Comparison of ENCODE assay signal across 25 cellular contexts in genomic region chr11:118199135-118199534, GRCh38. TPM values are rescaled to one million over a fixed set of nuclear protein-coding genes. Genes with fewer than 3 reads are reported as not detected.
DNase-seq lines count a peak whose midpoint lies in the region; ATAC-seq and TF ChIP-seq lines count a peak whose summit lies in the region.
"Had no signal": no experiment of that assay in that cellular context is flagged by ENCODE, and none has a peak within 500 bp of the region (broad histone marks: within the 10 kb centered on the region; RNA-seq: fewer than 3 reads in every experiment).

No MANE protein-coding gene starts in this region.

- no peaks in the 10 kb centered on the region for H3K27me3 ChIP-seq in CD4-positive, alpha-beta T cell (ENCODE audit: control insufficient read depth, insufficient read depth, low read length)
- H3K27me3 ChIP-seq in naive thymus-derived CD4-positive, alpha-beta T cell (ENCODE audit: control insufficient read depth in 2 of 2, insufficient read depth in 2 of 2, low read length in 2 of 2) = no peaks in the 10 kb centered on the region
- H3K27me3 ChIP-seq: suprapubic skin had no signal

- peaks cover 28 to 54% of the 10 kb centered on the region in 2 donors for H3K4me1 ChIP-seq in naive thymus-derived CD4-positive, alpha-beta T cell (ENCODE audit: control insufficient read depth in 2 of 2, insufficient read depth in 2 of 2, low read length in 2 of 2)

- no peaks in the 10 kb centered on the region for H3K27me3 Mint-ChIP-seq in activated CD4-positive, alpha-beta T cell treated with anti-CD3 and anti-CD28 coated beads, Interleukin-2, amount 10 ng/mL, durations not matched to agents 24 days and 14 days
- H3K27me3 Mint-ChIP-seq in CD4-positive, alpha-beta T cell = no peaks in the 10 kb centered on the region
- no peaks in the 10 kb centered on the region for H3K27me3 Mint-ChIP-seq in activated T-helper 1 cell treated with anti-CD3 and anti-CD28 coated beads, Interleukin-12 subunit alpha, Interleukin-12 subunit beta, Interleukin-2, Interleukin-4 antibody, amounts not matched to agents 30 ng/mL and 10 ng/mL and 1 ng/mL, durations not matched to agents 14 hours and 24 hours and 36 hours (ENCODE audit: insufficient read depth)
- no peaks in the 10 kb centered on the region for H3K27me3 Mint-ChIP-seq in naive thymus-derived CD4-positive, alpha-beta T cell
- H3K27me3 Mint-ChIP-seq: activated CD4-positive, alpha-beta T cell treated with anti-CD3 and anti-CD28 coated beads, Interleukin-2, amount 10 ng/mL, durations not matched to agents 7 days and 5 days; activated naive CD4-positive, alpha-beta T cell treated with anti-CD3 and anti-CD28 coated beads, Interleukin-2, amount 10 ng/mL, durations not matched to agents 7 days and 5 days had no signal

- H3K4me3 ChIP-seq in naive thymus-derived CD4-positive, alpha-beta T cell (ENCODE audit: low read length) = no peak overlapping the region
- H3K4me3 ChIP-seq: suprapubic skin had no signal

- intact Hi-C loops in activated CD4-positive, alpha-beta T cell treated with anti-CD3 and anti-CD28 coated beads, Interleukin-2, amount 10 ng/mL, durations not matched to agents 24 days and 14 days (cut with micrococcal nuclease) = no loop called here
- intact Hi-C loops in CD4-positive, alpha-beta T cell (cut with DNase I, micrococcal nuclease) = loop anchor here (2.0 to 5.0 kb wide), 2 partner anchors 154 to 288 kb away; no protein-coding TSS in a partner anchor
- intact Hi-C loops in activated T-helper 1 cell treated with anti-CD3 and anti-CD28 coated beads, Interleukin-12 subunit alpha, Interleukin-12 subunit beta, Interleukin-2, Interleukin-4 antibody, amounts not matched to agents 30 ng/mL and 10 ng/mL and 1 ng/mL, durations not matched to agents 14 hours and 24 hours and 36 hours (cut with micrococcal nuclease) = no loop called here
- intact Hi-C loops in naive thymus-derived CD4-positive, alpha-beta T cell (cut with micrococcal nuclease) = loop anchor here (2.0 kb wide), 4 partner anchors 18 to 290 kb away; partner anchors contain the start of gene MPZL3 (in 1 of the 2)

- CTCF ChIA-PET in CD4-positive, alpha-beta T cell (lab: Charles Lee) = interaction anchor here (0.6 to 2.3 kb wide), 46 partner anchors 10 to 392 kb away, joined by 3 to 31 read pairs (median 5); partner anchors contain the start of genes ATP5MG, CD3E, JAML and MPZL2
- CTCF ChIA-PET in naive thymus-derived CD4-positive, alpha-beta T cell (lab: Charles Lee) = interaction anchor here (0.6 to 3.8 kb wide), 38 partner anchors 10 to 166 kb away, joined by 3 to 56 read pairs (median 6); partner anchors contain the start of genes CD3D, CD3E, JAML and MPZL2

- peaks cover 56% of the 10 kb centered on the region for H3K36me3 Mint-ChIP-seq in activated CD4-positive, alpha-beta T cell treated with anti-CD3 and anti-CD28 coated beads, Interleukin-2, amount 10 ng/mL, durations not matched to agents 24 days and 14 days (ENCODE audit: low read depth)
- H3K36me3 Mint-ChIP-seq in CD4-positive, alpha-beta T cell (ENCODE audit: low read depth) = peaks cover 55% of the 10 kb centered on the region
- H3K36me3 Mint-ChIP-seq in activated T-helper 1 cell treated with anti-CD3 and anti-CD28 coated beads, Interleukin-12 subunit alpha, Interleukin-12 subunit beta, Interleukin-2, Interleukin-4 antibody, amounts not matched to agents 30 ng/mL and 10 ng/mL and 1 ng/mL, durations not matched to agents 14 hours and 24 hours and 36 hours (ENCODE audit: low read depth) = peaks cover 38% of the 10 kb centered on the region
- H3K36me3 Mint-ChIP-seq in naive thymus-derived CD4-positive, alpha-beta T cell = peaks cover 0 to 37% (median 7%) of the 10 kb centered on the region in 5 donors

- no peak for TF ChIP-seq CTCF in CD4-positive, alpha-beta T cell (IDR thresholded peaks at IDR 0.05)

- no peak for DNase-seq in activated CD4-positive, alpha-beta T cell treated with anti-CD3 and anti-CD28 coated beads, Interleukin-2, amount 10 ng/mL, durations not matched to agents 24 days and 14 days
- DNase-seq in activated CD4-positive, alpha-beta T cell treated with anti-CD3 and anti-CD28 coated beads for 48 hours = no peak
- no peak for DNase-seq in CD4-positive, alpha-beta T cell
- DNase-seq in activated T-helper 1 cell treated with anti-CD3 and anti-CD28 coated beads, Interleukin-12 subunit alpha, Interleukin-12 subunit beta, Interleukin-2, Interleukin-4 antibody, amounts not matched to agents 30 ng/mL and 10 ng/mL and 1 ng/mL, durations not matched to agents 14 hours and 24 hours and 36 hours (ENCODE audit: low spot score) = no peak
- DNase-seq in naive thymus-derived CD4-positive, alpha-beta T cell = no peak
- DNase-seq in activated gamma-delta T cell (lab: John Stamatoyannopoulos, UW) (no peak), DMS79 (lab: John Stamatoyannopoulos, UW) (no peak)
- DNase-seq: activated CD4-positive, alpha-beta T cell treated with anti-CD3 and anti-CD28 coated beads, Interleukin-2, amount 10 ng/mL, durations not matched to agents 7 days and 5 days; activated naive CD4-positive, alpha-beta T cell treated with anti-CD3 and anti-CD28 coated beads, Interleukin-2, amount 10 ng/mL, durations not matched to agents 7 days and 5 days; AML-193; H9; mesenchymal stem cell; NCI-H1436 treated with DMSO at 0.1 percent for 48 hours; NCI-H510A; NK-92 treated with Interleukin-12 subunit alpha and Interleukin-12 subunit beta, amount 100 ng/mL, for 24 hours; small intestine; stimulated activated CD4-positive, alpha-beta T cell treated with anti-CD3 and anti-CD28 coated beads, Interleukin-2, amount 100 ng/mL, for 24 hours had no signal

- H3K27ac Mint-ChIP-seq in activated CD4-positive, alpha-beta T cell treated with anti-CD3 and anti-CD28 coated beads, Interleukin-2, amount 10 ng/mL, durations not matched to agents 24 days and 14 days = peak overlapping the region; percentile 82
- peak overlapping the region; percentile 52 for H3K27ac Mint-ChIP-seq in CD4-positive, alpha-beta T cell
- peak overlapping the region; percentile 81 for H3K27ac Mint-ChIP-seq in activated T-helper 1 cell treated with anti-CD3 and anti-CD28 coated beads, Interleukin-12 subunit alpha, Interleukin-12 subunit beta, Interleukin-2, Interleukin-4 antibody, amounts not matched to agents 30 ng/mL and 10 ng/mL and 1 ng/mL, durations not matched to agents 14 hours and 24 hours and 36 hours
- peak overlapping the region in 8 of 9 donors; percentile 16 to 84 (median 62) for H3K27ac Mint-ChIP-seq in naive thymus-derived CD4-positive, alpha-beta T cell
- H3K27ac Mint-ChIP-seq: H9 had no signal

- H3K4me3 Mint-ChIP-seq in activated CD4-positive, alpha-beta T cell treated with anti-CD3 and anti-CD28 coated beads, Interleukin-2, amount 10 ng/mL, durations not matched to agents 24 days and 14 days = peak overlapping the region; percentile 62
- no peak overlapping the region for H3K4me3 Mint-ChIP-seq in CD4-positive, alpha-beta T cell
- H3K4me3 Mint-ChIP-seq in activated T-helper 1 cell treated with anti-CD3 and anti-CD28 coated beads, Interleukin-12 subunit alpha, Interleukin-12 subunit beta, Interleukin-2, Interleukin-4 antibody, amounts not matched to agents 30 ng/mL and 10 ng/mL and 1 ng/mL, durations not matched to agents 14 hours and 24 hours and 36 hours = peak overlapping the region; percentile 21
- peak overlapping the region in 3 of 10 donors; percentile 12 to 53 (median 45) for H3K4me3 Mint-ChIP-seq in naive thymus-derived CD4-positive, alpha-beta T cell
- H3K4me3 Mint-ChIP-seq: activated naive CD4-positive, alpha-beta T cell treated with anti-CD3 and anti-CD28 coated beads, Interleukin-2, amount 10 ng/mL, durations not matched to agents 7 days and 5 days; H9 had no signal

- peaks cover 18% of the 10 kb centered on the region for H3K4me1 Mint-ChIP-seq in activated CD4-positive, alpha-beta T cell treated with anti-CD3 and anti-CD28 coated beads, Interleukin-2, amount 10 ng/mL, durations not matched to agents 24 days and 14 days
- H3K4me1 Mint-ChIP-seq in CD4-positive, alpha-beta T cell (ENCODE audit: low read depth) = peaks cover 11% of the 10 kb centered on the region
- H3K4me1 Mint-ChIP-seq in activated T-helper 1 cell treated with anti-CD3 and anti-CD28 coated beads, Interleukin-12 subunit alpha, Interleukin-12 subunit beta, Interleukin-2, Interleukin-4 antibody, amounts not matched to agents 30 ng/mL and 10 ng/mL and 1 ng/mL, durations not matched to agents 14 hours and 24 hours and 36 hours (ENCODE audit: low read depth) = peaks cover 13% of the 10 kb centered on the region
- H3K4me1 Mint-ChIP-seq in naive thymus-derived CD4-positive, alpha-beta T cell = peaks cover 5 to 14% (median 11%) of the 10 kb centered on the region in 7 donors

- H3K9me3 ChIP-seq in CD4-positive, alpha-beta T cell (ENCODE audit: control insufficient read depth, low read length) = no peaks in the 10 kb centered on the region
- H3K9me3 ChIP-seq in naive thymus-derived CD4-positive, alpha-beta T cell (ENCODE audit: control insufficient read depth in 2 of 3, low read length in 3 of 3) = no peaks in the 10 kb centered on the region
- H3K9me3 ChIP-seq: suprapubic skin had no signal

- H3K27ac ChIP-seq in CD4-positive, alpha-beta T cell (ENCODE audit: low read depth, low read length) = no peak overlapping the region
- peak overlapping the region; percentile 10 for H3K27ac ChIP-seq in naive thymus-derived CD4-positive, alpha-beta T cell (ENCODE audit: low read depth, low read length)
- H3K27ac ChIP-seq: KMS-11, suprapubic skin had no signal

- no peaks in the 10 kb centered on the region for H3K9me3 Mint-ChIP-seq in activated CD4-positive, alpha-beta T cell treated with anti-CD3 and anti-CD28 coated beads, Interleukin-2, amount 10 ng/mL, durations not matched to agents 24 days and 14 days
- no peaks in the 10 kb centered on the region for H3K9me3 Mint-ChIP-seq in CD4-positive, alpha-beta T cell
- H3K9me3 Mint-ChIP-seq in activated T-helper 1 cell treated with anti-CD3 and anti-CD28 coated beads, Interleukin-12 subunit alpha, Interleukin-12 subunit beta, Interleukin-2, Interleukin-4 antibody, amounts not matched to agents 30 ng/mL and 10 ng/mL and 1 ng/mL, durations not matched to agents 14 hours and 24 hours and 36 hours = no peaks in the 10 kb centered on the region
- H3K9me3 Mint-ChIP-seq in naive thymus-derived CD4-positive, alpha-beta T cell = no peaks in the 10 kb centered on the region
- H3K9me3 Mint-ChIP-seq: activated CD4-positive, alpha-beta T cell treated with anti-CD3 and anti-CD28 coated beads, Interleukin-2, amount 10 ng/mL, durations not matched to agents 7 days and 5 days; activated naive CD4-positive, alpha-beta T cell treated with anti-CD3 and anti-CD28 coated beads, Interleukin-2, amount 10 ng/mL, durations not matched to agents 7 days and 5 days; H9 had no signal

- peaks cover 0 to 56% (median 9%) of the 10 kb centered on the region in 3 experiments for H3K36me3 ChIP-seq in naive thymus-derived CD4-positive, alpha-beta T cell (ENCODE audit: control insufficient read depth in 2 of 3, insufficient read depth in 3 of 3, low read length in 3 of 3)
- H3K36me3 ChIP-seq: suprapubic skin had no signal

- no peak for ATAC-seq in CD4-positive, alpha-beta T cell (ENCODE audit: poor library complexity)
- ATAC-seq in naive thymus-derived CD4-positive, alpha-beta T cell = no peak
- no peak for ATAC-seq in GM21367 (IDR thresholded peaks at IDR 0.05; ENCODE audit: unreplicated experiment)

- POLR2A ChIA-PET in CD4-positive, alpha-beta T cell (lab: Charles Lee) = interaction anchor here (0.6 to 2.2 kb wide), 13 partner anchors 9 to 147 kb away, joined by 3 to 13 read pairs (median 4); partner anchors contain the start of genes CD3E, CD3G, JAML and MPZL3
- POLR2A ChIA-PET in naive thymus-derived CD4-positive, alpha-beta T cell (lab: Charles Lee) = interaction anchor here (0.6 to 2.1 kb wide), 11 partner anchors 10 to 149 kb away, joined by 3 to 8 read pairs (median 4); partner anchors contain the start of genes CD3E, JAML and MPZL2

RNA-seq across cellular contexts. Expression of gene SCN2B, which starts 22.7 kb away (rescaled TPM):
- total RNA-seq in activated CD4-positive, alpha-beta T cell treated with anti-CD3 and anti-CD28 coated beads, Interleukin-2, amount 10 ng/mL, durations not matched to agents 24 days and 14 days = 0.02 and 0.05 TPM in 2 replicates
- total RNA-seq in CD4-positive, alpha-beta T cell = not detected
- not detected in 2 replicates for total RNA-seq in activated T-helper 1 cell treated with anti-CD3 and anti-CD28 coated beads, Interleukin-12 subunit alpha, Interleukin-12 subunit beta, Interleukin-2, Interleukin-4 antibody, amounts not matched to agents 30 ng/mL and 10 ng/mL and 1 ng/mL, durations not matched to agents 14 hours and 24 hours and 36 hours
- not detected for total RNA-seq in naive thymus-derived CD4-positive, alpha-beta T cell
- polyA plus RNA-seq in naive thymus-derived CD4-positive, alpha-beta T cell = not detected
- total RNA-seq: activated CD4-positive, alpha-beta T cell treated with anti-CD3 and anti-CD28 coated beads, Interleukin-2, amount 10 ng/mL, durations not matched to agents 7 days and 5 days; H9; HT1080; myocyte; osteocyte had no signal

RNA-seq across cellular contexts. Expression of gene JAML, which starts 25.7 kb away (rescaled TPM):
- total RNA-seq in activated CD4-positive, alpha-beta T cell treated with anti-CD3 and anti-CD28 coated beads, Interleukin-2, amount 10 ng/mL, durations not matched to agents 24 days and 14 days = 303 and 318 TPM in 2 replicates
- 10 to 100 TPM; 26.7 to 30.3 TPM for total RNA-seq in CD4-positive, alpha-beta T cell
- 264 and 271 TPM in 2 replicates for total RNA-seq in activated T-helper 1 cell treated with anti-CD3 and anti-CD28 coated beads, Interleukin-12 subunit alpha, Interleukin-12 subunit beta, Interleukin-2, Interleukin-4 antibody, amounts not matched to agents 30 ng/mL and 10 ng/mL and 1 ng/mL, durations not matched to agents 14 hours and 24 hours and 36 hours
- total RNA-seq in naive thymus-derived CD4-positive, alpha-beta T cell = 100 to 1,000 TPM in 3 of 5 experiments, 10 to 100 TPM in 2; 64.3 to 120 (median 118) TPM
- 100 to 1,000 TPM in 1 of 2 donors, 10 to 100 TPM in 1; 94.1 to 195 TPM for polyA plus RNA-seq in naive thymus-derived CD4-positive, alpha-beta T cell
- total RNA-seq: astrocyte, HT1080, myocyte, osteocyte, renal cortical epithelial cell had no signal

RNA-seq across cellular contexts. Expression of gene SCN4B, which starts 46.5 kb away (rescaled TPM):
- total RNA-seq in activated CD4-positive, alpha-beta T cell treated with anti-CD3 and anti-CD28 coated beads, Interleukin-2, amount 10 ng/mL, durations not matched to agents 24 days and 14 days = 0.07 and 0.36 TPM in 2 replicates
- not detected for total RNA-seq in CD4-positive, alpha-beta T cell
- total RNA-seq in activated T-helper 1 cell treated with anti-CD3 and anti-CD28 coated beads, Interleukin-12 subunit alpha, Interleukin-12 subunit beta, Interleukin-2, Interleukin-4 antibody, amounts not matched to agents 30 ng/mL and 10 ng/mL and 1 ng/mL, durations not matched to agents 14 hours and 24 hours and 36 hours = 0.08 TPM in 1 of 2 replicates, not detected in the other
- under 1 TPM in 1 of 5 experiments, not detected in 4; 0.19 TPM for total RNA-seq in naive thymus-derived CD4-positive, alpha-beta T cell
- polyA plus RNA-seq in naive thymus-derived CD4-positive, alpha-beta T cell = not detected
- total RNA-seq: HT1080, myocyte had no signal

RNA-seq across cellular contexts. Expression of gene MPZL3, which starts 53.0 kb away (rescaled TPM):
- 64.6 and 65.4 TPM in 2 replicates for total RNA-seq in activated CD4-positive, alpha-beta T cell treated with anti-CD3 and anti-CD28 coated beads, Interleukin-2, amount 10 ng/mL, durations not matched to agents 24 days and 14 days
- 10 to 100 TPM; 29.0 to 30.2 TPM for total RNA-seq in CD4-positive, alpha-beta T cell
- total RNA-seq in activated T-helper 1 cell treated with anti-CD3 and anti-CD28 coated beads, Interleukin-12 subunit alpha, Interleukin-12 subunit beta, Interleukin-2, Interleukin-4 antibody, amounts not matched to agents 30 ng/mL and 10 ng/mL and 1 ng/mL, durations not matched to agents 14 hours and 24 hours and 36 hours = 63.5 and 69.3 TPM in 2 replicates
- 10 to 100 TPM; 13.3 to 17.4 (median 17.0) TPM for total RNA-seq in naive thymus-derived CD4-positive, alpha-beta T cell
- 1 to 10 TPM; 3.6 to 4.6 TPM for polyA plus RNA-seq in naive thymus-derived CD4-positive, alpha-beta T cell
- total RNA-seq: myocyte had no signal

Comparison
In these comparisons a context has a peak if more than half of its experiments do, and no peak if none do; other contexts are left out.
1. intact Hi-C loops: an anchor here in CD4-positive, alpha-beta T cell (2.0 to 5.0 kb wide) and naive thymus-derived CD4-positive, alpha-beta T cell (2.0 kb wide); none called in activated CD4-positive, alpha-beta T cell treated with anti-CD3 and anti-CD28 coated beads, Interleukin-2, amount 10 ng/mL, durations not matched to agents 24 days and 14 days and activated T-helper 1 cell treated with anti-CD3 and anti-CD28 coated beads, Interleukin-12 subunit alpha, Interleukin-12 subunit beta, Interleukin-2, Interleukin-4 antibody, amounts not matched to agents 30 ng/mL and 10 ng/mL and 1 ng/mL, durations not matched to agents 14 hours and 24 hours and 36 hours.